In the genomic region with DNA sequence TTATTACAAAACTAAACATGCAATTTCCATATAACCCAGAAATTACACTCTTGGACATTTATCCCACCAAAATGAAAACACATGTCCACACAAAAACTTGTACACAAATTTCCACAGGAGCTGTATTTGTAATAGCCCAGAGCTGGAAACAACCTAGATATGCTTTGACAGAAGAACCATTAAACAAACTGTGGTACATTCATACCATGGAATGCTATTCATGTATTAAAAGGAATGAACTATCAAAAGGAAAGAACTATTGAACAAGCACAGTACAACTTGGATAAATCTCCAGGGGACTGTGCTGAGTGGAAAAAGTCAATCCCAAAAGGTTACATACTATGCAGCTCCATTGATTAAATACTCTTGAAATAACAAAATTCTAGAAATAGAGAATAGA, we compare ENCODE assay signal across 32 cellular contexts.
"Had no signal": no experiment of that assay in that cellular context is flagged by ENCODE, and none has a peak within 500 bp of the region (broad histone marks: within the 10 kb centered on the region; RNA-seq: fewer than 3 reads in every experiment).

No MANE protein-coding gene starts in this region.

- DNase-seq: activated B cell treated with CpG ODN at 0.5 μM for 24 hours; activated CD4-positive, alpha-beta memory T cell treated with anti-CD3 and anti-CD28 coated beads for 36 hours; activated CD4-positive, alpha-beta T cell treated with anti-CD3 and anti-CD28 coated beads for 4 hours; activated CD4-positive, alpha-beta T cell treated with anti-CD3 and anti-CD28 coated beads, Interleukin-2, amount 10 ng/mL, durations not matched to agents 24 days and 14 days; activated CD4-positive, alpha-beta T cell treated with anti-CD3 and anti-CD28 coated beads, Interleukin-2, amount 50 U/mL, for 1 hour; activated CD4-positive, alpha-beta T cell treated with anti-CD3 and anti-CD28 coated beads, Interleukin-2, amount 50 U/mL, for 4 hours; activated CD4-positive, CD25-positive, alpha-beta regulatory T cell treated with anti-CD3 and anti-CD28 coated beads, Interleukin-2, amount 50 U/mL, for 72 hours; activated CD8-positive, alpha-beta memory T cell treated with anti-CD3 and anti-CD28 coated beads, Interleukin-2, amount 50 U/mL, for 4 hours; activated CD8-positive, alpha-beta T cell treated with anti-CD3 and anti-CD28 coated beads for 36 hours; activated effector memory CD4-positive, alpha-beta T cell treated with anti-CD3 and anti-CD28 coated beads, Interleukin-2, amount 50 U/mL, for 16 hours; activated gamma-delta T cell treated with Interleukin-2 at 50 U/mL for 16 hours; activated naive CD4-positive, alpha-beta T cell; activated naive CD4-positive, alpha-beta T cell treated with anti-CD3 and anti-CD28 coated beads for 36 hours; activated naive CD4-positive, alpha-beta T cell treated with anti-CD3 and anti-CD28 coated beads, Interleukin-2, amount 50 U/mL, for 16 hours; activated naive CD8-positive, alpha-beta T cell treated with anti-CD3 and anti-CD28 coated beads for 36 hours; activated T-cell treated with anti-CD3 and anti-CD28 coated beads for 4 hours; activated T-cell treated with anti-CD3 and anti-CD28 coated beads, Interleukin-2, amount 50 U/mL, for 1 hour; activated T-cell treated with anti-CD3 and anti-CD28 coated beads, Interleukin-2, amount 50 U/mL, for 4 hours; activated T-cell treated with anti-CD3 and anti-CD28 coated beads, Interleukin-2, amount 50 U/mL, for 72 hours; amygdala; anterior cingulate cortex; body of pancreas; brain microvascular endothelial cell; caudate nucleus; cerebellar nuclear complex; SW 1271; T-helper 1 cell; T-helper 2 cell; T-helper 9 cell had no signal

- H3K4me1 ChIP-seq: ascending aorta, body of pancreas, breast epithelium had no signal

- H3K27ac ChIP-seq: ascending aorta, body of pancreas, brain microvascular endothelial cell, breast epithelium, VCaP had no signal

- H3K9me3 ChIP-seq: ascending aorta, body of pancreas, breast epithelium had no signal

- H3K36me3 ChIP-seq: ascending aorta, brain microvascular endothelial cell, breast epithelium had no signal

- H3K4me3 ChIP-seq: ascending aorta, body of pancreas, breast epithelium had no signal

- H3K27me3 ChIP-seq: ascending aorta, body of pancreas, brain microvascular endothelial cell, breast epithelium had no signal
